Comparison of ENCODE assay signal across 11 cellular contexts in genomic region chr16:68782198-68783174, GRCh38. TPM values are rescaled to one million over a fixed set of nuclear protein-coding genes. Genes with fewer than 3 reads are reported as not detected.
DNase-seq lines count a peak whose midpoint lies in the region; ATAC-seq and TF ChIP-seq lines count a peak whose summit lies in the region.
"Had no signal": no experiment of that assay in that cellular context is flagged by ENCODE, and none has a peak within 500 bp of the region (broad histone marks: within the 10 kb centered on the region; RNA-seq: fewer than 3 reads in every experiment).

No MANE protein-coding gene starts in this region.

- H3K27me3 ChIP-seq in prostate gland (replicated peaks; ENCODE audit: insufficient read depth) = no peaks in the 10 kb centered on the region
- H3K27me3 ChIP-seq in colonic mucosa = no peaks in the 10 kb centered on the region

- H3K27ac ChIP-seq in angular gyrus (ENCODE audit: low read depth, low read length) (peak overlapping the region; percentile 34), prostate gland (peak overlapping the region in 1 of 2 donors; percentile 87), colonic mucosa (no peak overlapping the region)

- peaks cover 11% of the 10 kb centered on the region for H3K4me1 ChIP-seq in prostate gland (replicated peaks)
- no peaks in the 10 kb centered on the region for H3K4me1 ChIP-seq in colonic mucosa

- peak; percentile 84 to 85 for ATAC-seq in activated naive CD4-positive, alpha-beta T cell treated with anti-CD3 and anti-CD28 coated beads, Interleukin-2, amount 50 U/mL, for 72 hours
- ATAC-seq in HG03442 (IDR thresholded peaks at IDR 0.05; ENCODE audit: unreplicated experiment) = peak; percentile 62
- ATAC-seq in HG03175 (IDR thresholded peaks at IDR 0.05; ENCODE audit: unreplicated experiment) = no peak
- ATAC-seq in GM21423 (IDR thresholded peaks at IDR 0.05; ENCODE audit: unreplicated experiment) = no peak

- H3K9ac ChIP-seq in colonic mucosa (ENCODE audit: low read depth in 2 of 2, low read length in 2 of 2) = no peak overlapping the region

- peaks cover 3 to 8% of the 10 kb centered on the region in 2 donors for H3K9me3 Mint-ChIP-seq in activated naive CD4-positive, alpha-beta T cell treated with anti-CD3 and anti-CD28 coated beads, Interleukin-2, amount 50 U/mL, for 72 hours
- no peaks in the 10 kb centered on the region for H3K9me3 Mint-ChIP-seq in activated naive CD4-positive, alpha-beta T cell treated with anti-CD3 and anti-CD28 coated beads, Interleukin-2, amount 10 ng/mL, durations not matched to agents 7 days and 5 days

- H3K4me3 ChIP-seq in prostate gland = no peak overlapping the region
- H3K4me3 ChIP-seq in colonic mucosa = no peak overlapping the region

- peaks cover 10% of the 10 kb centered on the region for H3K4me1 Mint-ChIP-seq in activated naive CD4-positive, alpha-beta T cell treated with anti-CD3 and anti-CD28 coated beads, Interleukin-2, amount 10 ng/mL, durations not matched to agents 7 days and 5 days

- H3K9me3 ChIP-seq in prostate gland (no peaks in the 10 kb centered on the region), colonic mucosa (no peaks in the 10 kb centered on the region)

- 86% methylated on average over 16 of the region's 16 CpGs for WGBS in prostate gland

- no peaks in the 10 kb centered on the region for H3K36me3 ChIP-seq in prostate gland
- no peaks in the 10 kb centered on the region for H3K36me3 ChIP-seq in colonic mucosa

- CTCF ChIA-PET in activated naive CD4-positive, alpha-beta T cell treated with anti-CD3 and anti-CD28 coated beads, Interleukin-2, amount 10 ng/mL, durations not matched to agents 7 days and 5 days (lab: Charles Lee) = interaction anchor here (0.8 kb wide), 1 partner anchor 17 kb away, joined by 3 read pairs; no protein-coding TSS in a partner anchor

- TF ChIP-seq POLR2A in prostate gland (IDR thresholded peaks at IDR 0.05) = no peak

- intact Hi-C loops in prostate gland (cut with DNase I) = no loop called here
- intact Hi-C loops in colonic mucosa (cut with DNase I) = no loop called here

- no peak overlapping the region for H3K4me3 Mint-ChIP-seq in activated naive CD4-positive, alpha-beta T cell treated with anti-CD3 and anti-CD28 coated beads, Interleukin-2, amount 10 ng/mL, durations not matched to agents 7 days and 5 days

- peaks cover 0 to 12% of the 10 kb centered on the region in 2 donors for H3K36me3 Mint-ChIP-seq in activated naive CD4-positive, alpha-beta T cell treated with anti-CD3 and anti-CD28 coated beads, Interleukin-2, amount 50 U/mL, for 72 hours
- no peaks in the 10 kb centered on the region for H3K36me3 Mint-ChIP-seq in activated naive CD4-positive, alpha-beta T cell treated with anti-CD3 and anti-CD28 coated beads, Interleukin-2, amount 10 ng/mL, durations not matched to agents 7 days and 5 days

- TF ChIP-seq CTCF in prostate gland (IDR thresholded peaks at IDR 0.05) (no peak), colonic mucosa (IDR thresholded peaks at IDR 0.05) (no peak)

- peak overlapping the region in 1 of 2 donors; percentile 76 for H3K27ac Mint-ChIP-seq in activated naive CD4-positive, alpha-beta T cell treated with anti-CD3 and anti-CD28 coated beads, Interleukin-2, amount 50 U/mL, for 72 hours
- H3K27ac Mint-ChIP-seq in activated naive CD4-positive, alpha-beta T cell treated with anti-CD3 and anti-CD28 coated beads, Interleukin-2, amount 10 ng/mL, durations not matched to agents 7 days and 5 days = no peak overlapping the region

- H3K27me3 Mint-ChIP-seq in activated naive CD4-positive, alpha-beta T cell treated with anti-CD3 and anti-CD28 coated beads, Interleukin-2, amount 10 ng/mL, durations not matched to agents 7 days and 5 days = peaks cover 20% of the 10 kb centered on the region

- peak in 1 of 2 donors; percentile 7 for DNase-seq in activated naive CD4-positive, alpha-beta T cell treated with anti-CD3 and anti-CD28 coated beads, Interleukin-2, amount 50 U/mL, for 72 hours (ENCODE audit: low spot score in 2 of 2)
- DNase-seq in activated naive CD4-positive, alpha-beta T cell treated with anti-CD3 and anti-CD28 coated beads, Interleukin-2, amount 10 ng/mL, durations not matched to agents 7 days and 5 days = no peak
- DNase-seq in prostate gland (ENCODE audit: low spot score) = no peak
- DNase-seq in colonic mucosa = no peak

RNA-seq across cellular contexts. Expression of gene CDH1, which starts 45.4 kb away (rescaled TPM):
- total RNA-seq in activated naive CD4-positive, alpha-beta T cell treated with anti-CD3 and anti-CD28 coated beads, Interleukin-2, amount 50 U/mL, for 72 hours = 10 to 100 TPM in 1 of 2 donors, 1 to 10 TPM in 1; 1.1 to 14.9 TPM
- 100 to 1,000 TPM in 1 of 2 donors, 10 to 100 TPM in 1; 75.7 to 300 TPM for total RNA-seq in prostate gland
- total RNA-seq in colonic mucosa = 100 to 1,000 TPM; 494 to 519 TPM
- total RNA-seq: activated CD8-positive, alpha-beta memory T cell treated with anti-CD3 and anti-CD28 coated beads for 36 hours; dermis microvascular lymphatic vessel endothelial cell; posterior vena cava had no signal

Comparison
In these comparisons a context has a peak if more than half of its experiments do, and no peak if none do; other contexts are left out.
1. ATAC-seq: peak in activated naive CD4-positive, alpha-beta T cell treated with anti-CD3 and anti-CD28 coated beads, Interleukin-2, amount 50 U/mL, for 72 hours (2 of 2) and HG03442 (single experiment); none in HG03175 (single experiment) and GM21423 (single experiment).
2. RNA of gene CDH1, which starts 45.4 kb away (total RNA-seq): 494 to 519 TPM in colonic mucosa and 75.7 to 300 TPM in prostate gland; 1.1 to 14.9 TPM in activated naive CD4-positive, alpha-beta T cell treated with anti-CD3 and anti-CD28 coated beads, Interleukin-2, amount 50 U/mL, for 72 hours; every median in the first group is over 4 times any median in the second.